ENCODE assay signal across 25 cellular contexts in the genomic region with DNA sequence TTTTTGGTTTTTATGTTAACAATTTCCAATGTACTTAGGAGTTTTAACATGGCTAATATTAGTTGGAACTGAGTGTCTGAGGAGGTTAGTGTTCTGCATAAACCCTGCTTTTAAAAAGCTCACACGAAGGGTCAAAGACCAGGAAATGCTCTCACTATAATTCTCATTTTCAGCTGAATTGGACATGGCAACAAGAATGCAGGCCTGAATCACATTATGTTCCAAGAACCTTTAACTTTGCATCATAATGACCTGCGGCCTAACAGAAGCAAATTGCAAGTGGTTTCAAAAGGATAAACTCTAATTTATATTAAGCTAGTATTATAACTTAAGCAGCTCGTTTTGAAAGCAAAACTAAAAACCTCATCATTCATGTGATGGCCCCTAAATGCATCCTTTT.
"Had no signal": no experiment of that assay in that cellular context is flagged by ENCODE, and none has a peak within 500 bp of the region (broad histone marks: within the 10 kb centered on the region; RNA-seq: fewer than 3 reads in every experiment).

No MANE protein-coding gene starts in this region.

- H3K4me1 ChIP-seq: body of pancreas, left lung, lower lobe of right lung, pancreas, prostate gland, stomach, thyroid gland, upper lobe of right lung had no signal

- H3K27ac Mint-ChIP-seq: activated CD8-positive, alpha-beta memory T cell treated with anti-CD3 and anti-CD28 coated beads, Interleukin-2, amount 10 ng/mL, durations not matched to agents 7 days and 5 days; activated CD8-positive, alpha-beta T cell treated with anti-CD3 and anti-CD28 coated beads, Interleukin-2, amount 10 ng/mL, durations not matched to agents 7 days and 5 days; activated naive CD4-positive, alpha-beta T cell treated with anti-CD3 and anti-CD28 coated beads, Interleukin-2, amount 50 U/mL, for 72 hours; activated T-cell treated with anti-CD3 and anti-CD28 coated beads, Interleukin-2, amount 50 U/mL, for 72 hours; natural killer cell treated with Interleukin-12 subunit alpha and Interleukin-12 subunit beta and Interleukin-15 and Interleukin-18, amount 100 ng/mL, for 72 hours; stimulated activated naive B cell treated with anti-CD40 and anti-IgM and Interleukin-4, amounts not matched to agents 10 μg/mL and 1 μg/mL and 100 μg/mL, for 72 hours had no signal

- H3K4me3 ChIP-seq: body of pancreas, left lung, lower lobe of right lung, mucosa of descending colon, pancreas, prostate gland, stomach, thyroid gland, upper lobe of right lung had no signal

- H3K36me3 Mint-ChIP-seq: activated CD8-positive, alpha-beta memory T cell treated with anti-CD3 and anti-CD28 coated beads, Interleukin-2, amount 10 ng/mL, durations not matched to agents 7 days and 5 days; stimulated activated naive B cell treated with anti-CD40 and anti-IgM and Interleukin-4, amounts not matched to agents 10 μg/mL and 1 μg/mL and 100 μg/mL, for 72 hours had no signal

- H3K27ac ChIP-seq: body of pancreas, epithelial cell of prostate, left lung, lower lobe of right lung, pancreas, prostate gland, stomach, thyroid gland, upper lobe of right lung had no signal

- H3K4me3 Mint-ChIP-seq: activated CD8-positive, alpha-beta memory T cell treated with anti-CD3 and anti-CD28 coated beads, Interleukin-2, amount 10 ng/mL, durations not matched to agents 7 days and 5 days; activated CD8-positive, alpha-beta T cell treated with anti-CD3 and anti-CD28 coated beads, Interleukin-2, amount 10 ng/mL, durations not matched to agents 7 days and 5 days; activated T-cell treated with anti-CD3 and anti-CD28 coated beads, Interleukin-2, amount 50 U/mL, for 72 hours; natural killer cell treated with Interleukin-12 subunit alpha and Interleukin-12 subunit beta and Interleukin-15 and Interleukin-18, amount 100 ng/mL, for 72 hours; stimulated activated naive B cell treated with anti-CD40 and anti-IgM and Interleukin-4, amounts not matched to agents 10 μg/mL and 1 μg/mL and 100 μg/mL, for 72 hours had no signal

- H3K9me3 ChIP-seq: body of pancreas, lower lobe of right lung, mucosa of descending colon, pancreas, prostate gland, stomach, thyroid gland, upper lobe of right lung had no signal

- DNase-seq: activated CD4-positive, alpha-beta T cell treated with anti-CD3 and anti-CD28 coated beads for 1 hour; activated CD4-positive, alpha-beta T cell treated with anti-CD3 and anti-CD28 coated beads, Interleukin-2, amount 50 U/mL, for 1 hour; activated CD8-positive, alpha-beta memory T cell treated with anti-CD3 and anti-CD28 coated beads, Interleukin-2, amount 10 ng/mL, durations not matched to agents 7 days and 5 days; activated CD8-positive, alpha-beta T cell treated with anti-CD3 and anti-CD28 coated beads, Interleukin-2, amount 10 ng/mL, durations not matched to agents 7 days and 5 days; activated naive CD4-positive, alpha-beta T cell; activated T-cell treated with anti-CD3 and anti-CD28 coated beads for 4 hours; activated T-cell treated with anti-CD3 and anti-CD28 coated beads, Interleukin-2, amount 50 U/mL, for 72 hours; anterior cingulate cortex; body of pancreas; effector CD8-positive, alpha-beta T cell; left lung; lower lobe of right lung; mucosa of descending colon; pancreas; stimulated activated CD4-positive, alpha-beta T cell treated with anti-CD3 and anti-CD28 coated beads, Interleukin-15, amount 100 ng/mL, for 24 hours; stimulated activated CD4-positive, alpha-beta T cell treated with anti-CD3 and anti-CD28 coated beads, Interleukin-2, amount 100 ng/mL, for 24 hours; stimulated activated naive B cell treated with anti-CD40 and anti-IgM and Interleukin-4, amounts not matched to agents 10 μg/mL and 1 μg/mL and 100 μg/mL, for 72 hours; stomach; T-helper 2 cell; thyroid gland; upper lobe of right lung had no signal

- H3K4me1 Mint-ChIP-seq: activated CD8-positive, alpha-beta memory T cell treated with anti-CD3 and anti-CD28 coated beads, Interleukin-2, amount 10 ng/mL, durations not matched to agents 7 days and 5 days; stimulated activated naive B cell treated with anti-CD40 and anti-IgM and Interleukin-4, amounts not matched to agents 10 μg/mL and 1 μg/mL and 100 μg/mL, for 72 hours had no signal

- H3K36me3 ChIP-seq: left lung, lower lobe of right lung, pancreas, prostate gland, stomach, thyroid gland, upper lobe of right lung had no signal

- ATAC-seq: activated CD8-positive, alpha-beta memory T cell treated with anti-CD3 and anti-CD28 coated beads, Interleukin-2, amount 10 ng/mL, durations not matched to agents 7 days and 5 days; activated CD8-positive, alpha-beta T cell treated with anti-CD3 and anti-CD28 coated beads, Interleukin-2, amount 10 ng/mL, durations not matched to agents 7 days and 5 days; activated naive CD4-positive, alpha-beta T cell treated with anti-CD3 and anti-CD28 coated beads, Interleukin-2, amount 50 U/mL, for 72 hours; activated T-cell treated with anti-CD3 and anti-CD28 coated beads, Interleukin-2, amount 50 U/mL, for 72 hours; body of pancreas; left lung; lower lobe of right lung; mucosa of descending colon; natural killer cell treated with Interleukin-12 subunit alpha and Interleukin-12 subunit beta and Interleukin-15 and Interleukin-18, amount 100 ng/mL, for 72 hours; pancreas; stimulated activated naive B cell treated with anti-CD40 and anti-IgM and Interleukin-4, amounts not matched to agents 10 μg/mL and 1 μg/mL and 100 μg/mL, for 72 hours; upper lobe of right lung had no signal

- H3K27me3 ChIP-seq: body of pancreas, left lung, pancreas, stomach, thyroid gland, upper lobe of right lung had no signal
